In genomic region chr3:175383813-175384212, GRCh38 we compare ENCODE assay signal across 20 cellular contexts.
"Had no signal": no experiment of that assay in that cellular context is flagged by ENCODE, and none has a peak within 500 bp of the region (broad histone marks: within the 10 kb centered on the region; RNA-seq: fewer than 3 reads in every experiment).

No MANE protein-coding gene starts in this region.

- H3K9me3 ChIP-seq: gastrocnemius medialis, heart left ventricle, pancreas, right lobe of liver, testis, upper lobe of left lung had no signal

- H3K4me3 ChIP-seq: dorsolateral prefrontal cortex, gastrocnemius medialis, heart left ventricle, pancreas, right lobe of liver, smooth muscle cell, testis, upper lobe of left lung had no signal

- DNase-seq: activated CD4-positive, alpha-beta T cell treated with anti-CD3 and anti-CD28 coated beads, Interleukin-2, amount 50 U/mL, for 4 hours; activated gamma-delta T cell treated with Interleukin-2 at 50 U/mL for 16 hours; activated T-cell treated with anti-CD3 and anti-CD28 coated beads for 4 hours; amygdala; central memory CD4-positive, alpha-beta T cell; dorsolateral prefrontal cortex; gastrocnemius medialis; heart left ventricle; immature natural killer cell; kidney glomerular epithelial cell; left ventricle myocardium superior; naive thymus-derived CD8-positive, alpha-beta T cell; pancreas; right lobe of liver; stimulated activated CD4-positive, alpha-beta T cell treated with anti-CD3 and anti-CD28 coated beads, Interleukin-4, amount 100 ng/mL, for 24 hours; testis; upper lobe of left lung had no signal

- H3K27ac ChIP-seq: dorsolateral prefrontal cortex, gastrocnemius medialis, heart left ventricle, pancreas, right lobe of liver, upper lobe of left lung had no signal

- H3K4me1 ChIP-seq: gastrocnemius medialis, heart left ventricle, pancreas, right lobe of liver, testis, upper lobe of left lung had no signal

- ATAC-seq: gastrocnemius medialis; heart left ventricle; left ventricle myocardium superior; naive thymus-derived CD8-positive, alpha-beta T cell; pancreas; right lobe of liver; stimulated activated effector memory CD8-positive, alpha-beta T cell treated with anti-CD3 and anti-CD28 coated beads, Interleukin-12 subunit alpha, Interleukin-12 subunit beta, amount 100 ng/mL, for 72 hours had no signal

- H3K36me3 ChIP-seq: gastrocnemius medialis, heart left ventricle, pancreas, right lobe of liver, upper lobe of left lung had no signal

- H3K4me2 ChIP-seq: smooth muscle cell had no signal

- H3K27me3 ChIP-seq: dorsolateral prefrontal cortex, gastrocnemius medialis, heart left ventricle, pancreas, right lobe of liver, testis, upper lobe of left lung had no signal

- FAIRE-seq: TTC549 had no signal
